Comparison of ENCODE assay signal across 9 cellular contexts in genomic region chr17:40510328-40510648, GRCh38. TPM values are rescaled to one million over a fixed set of nuclear protein-coding genes. Genes with fewer than 3 reads are reported as not detected.
DNase-seq lines count a peak whose midpoint lies in the region; ATAC-seq and TF ChIP-seq lines count a peak whose summit lies in the region.
"Had no signal": no experiment of that assay in that cellular context is flagged by ENCODE, and none has a peak within 500 bp of the region (broad histone marks: within the 10 kb centered on the region; RNA-seq: fewer than 3 reads in every experiment).

No MANE protein-coding gene starts in this region.

- H3K4me2 ChIP-seq in mammary epithelial cell (ENCODE audit: insufficient read depth, low read depth, low read length), result peak overlapping the region; percentile 77

- CTCF ChIA-PET in mammary epithelial cell (lab: Charles Lee; ENCODE audit: low non-redundant PET), result interaction anchor here (0.6 to 0.9 kb wide), 2 partner anchors 9 to 11 kb away, joined by 5 to 8 read pairs; partner anchors contain the start of gene TNS4

- TF ChIP-seq CTCF in C4-2B (conservative IDR thresholded peaks at IDR 0.05), result no peak
- no peak for TF ChIP-seq CTCF in mammary epithelial cell (conservative IDR thresholded peaks at IDR 0.05 in 1 of 2, IDR thresholded peaks at IDR 0.05 in 1 of 2; ENCODE audit: extremely low read depth in 1 of 2, insufficient read depth in 1 of 2, low read depth in 1 of 2, low read length in 2 of 2)
- no peak for TF ChIP-seq CTCF in mucosa of descending colon (IDR thresholded peaks at IDR 0.05)

- H2AFZ ChIP-seq in mammary epithelial cell (ENCODE audit: low read depth, low read length), result no peak overlapping the region

- H3K4me3 ChIP-seq in MG63 (no peak overlapping the region), mammary epithelial cell (replicated peaks in 1 of 3; ENCODE audit: insufficient read depth in 1 of 3, low read depth in 2 of 3, low read length in 3 of 3) (no peak overlapping the region), mucosa of descending colon (no peak overlapping the region)

- no peaks in the 10 kb centered on the region for H4K20me1 ChIP-seq in mammary epithelial cell (ENCODE audit: insufficient read depth, low read length)

- no peaks in the 10 kb centered on the region for H3K9me3 ChIP-seq in MG63
- no peaks in the 10 kb centered on the region for H3K9me3 ChIP-seq in mammary epithelial cell (replicated peaks; ENCODE audit: insufficient read depth, low read length)
- no peaks in the 10 kb centered on the region for H3K9me3 ChIP-seq in mucosa of descending colon

- in situ Hi-C loops in mammary epithelial cell (cut with MboI; ENCODE audit: low sequenced_read_pairs in 2 of 2), result no loop called here

- DNase-seq in MG63 (peak; percentile 87), mammary epithelial cell (peak; percentile 99), mucosa of descending colon (no peak), GOT3 (lab: John Stamatoyannopoulos, UW) (no peak), UCSD-AML1 (lab: John Stamatoyannopoulos, UW; ENCODE audit: unreplicated experiment) (no peak)
- DNase-seq in activated T-cell treated with anti-CD3 and anti-CD28 coated beads, Interleukin-2, amount 50 U/mL, for 48 hours, result no peak
- DNase-seq: NCI-H524 had no signal

- H3K9ac ChIP-seq in mammary epithelial cell (ENCODE audit: insufficient read depth, low read length), result peak overlapping the region; percentile 79

- H3K36me3 ChIP-seq in MG63, result no peaks in the 10 kb centered on the region
- H3K36me3 ChIP-seq in mammary epithelial cell (ENCODE audit: insufficient read depth, low read length), result no peaks in the 10 kb centered on the region
- no peaks in the 10 kb centered on the region for H3K36me3 ChIP-seq in mucosa of descending colon (ENCODE audit: low read depth)

- H3K79me2 ChIP-seq in mammary epithelial cell (ENCODE audit: insufficient read depth, low read length), result peaks cover 2% of the 10 kb centered on the region

- H3K27ac ChIP-seq in C4-2B, result peak overlapping the region; percentile 6; the same call in 1 of the 2 replicates
- H3K27ac ChIP-seq in mammary epithelial cell (ENCODE audit: insufficient read depth, low read depth, low read length), result peak overlapping the region; percentile 100

- dilution Hi-C loops in mammary epithelial cell (cut with HindIII; ENCODE audit: low sequenced_read_pairs), result no loop called here

- 2% methylated on average over 8 of the region's 8 CpGs for WGBS in mammary epithelial cell (ENCODE audit: low coverage, missing lambda C conversion rate)

- peak; percentile 17 for ATAC-seq in mucosa of descending colon
- ATAC-seq in GM18867 (IDR thresholded peaks at IDR 0.05; ENCODE audit: unreplicated experiment), result no peak

- no TSS peak for BruUV-seq in mammary epithelial cell (replicated peaks; lab: Mats Ljungman, UMichigan)

- H3K4me1 ChIP-seq in mammary epithelial cell (ENCODE audit: insufficient read depth, low read length) (peaks cover 30% of the 10 kb centered on the region), mucosa of descending colon (ENCODE audit: low read depth) (no peaks in the 10 kb centered on the region)

- intact Hi-C loops in mammary epithelial cell (cut with micrococcal nuclease) (loop anchor here (1.0 kb wide), 2 partner anchors 9 to 11 kb away; partner anchors contain the start of gene TNS4), mucosa of descending colon (cut with DNase I, micrococcal nuclease) (no loop called here)

- H3K27me3 ChIP-seq in MG63, result no peaks in the 10 kb centered on the region
- no peaks in the 10 kb centered on the region for H3K27me3 ChIP-seq in mammary epithelial cell (ENCODE audit: insufficient read depth, low read length)

RNA-seq across cellular contexts. Expression of gene TNS4, which starts 8.9 kb away (rescaled TPM):
- total RNA-seq in MG63 (2014; rRNA removed; shearing (Covaris generic); ENCODE audit: low replicate concordance), result not detected in 2 replicates
- total RNA-seq in mammary epithelial cell (100 to 1,000 TPM; 170 to 608 TPM), mucosa of descending colon (10 to 100 TPM in 1 of 3 donors, 1 to 10 TPM in 2; 3.0 to 13.1 (median 3.3) TPM)
- polyA plus RNA-seq in mammary epithelial cell, result 120 TPM
- polyA minus RNA-seq in mammary epithelial cell, result 1,186 TPM

RNA-seq across cellular contexts. Expression of gene CCR7, which starts 55.0 kb away (rescaled TPM):
- total RNA-seq in MG63 (2014; rRNA removed; shearing (Covaris generic); ENCODE audit: low replicate concordance), result not detected in 2 replicates
- total RNA-seq in mammary epithelial cell, result under 1 TPM in 1 of 2 donors, not detected in 1; 0.17 TPM
- polyA plus RNA-seq in mammary epithelial cell, result 0.20 TPM
- polyA minus RNA-seq in mammary epithelial cell, result not detected
- total RNA-seq in mucosa of descending colon, result 1 to 10 TPM in 1 of 3 donors, under 1 TPM in 2; 0.44 to 3.2 (median 0.87) TPM

Comparison
In these comparisons a context has a peak if more than half of its experiments do, and no peak if none do; other contexts are left out.
1. DNase-seq: peak in MG63 (single experiment) and mammary epithelial cell (single experiment); none in mucosa of descending colon (0 of 3), GOT3 (single experiment), UCSD-AML1 (single experiment) and activated T-cell treated with anti-CD3 and anti-CD28 coated beads, Interleukin-2, amount 50 U/mL, for 48 hours (0 of 2).
2. RNA of gene TNS4, which starts 8.9 kb away (total RNA-seq): 170 to 608 TPM in mammary epithelial cell; 3.0 to 13.1 TPM in mucosa of descending colon and not detected in MG63; every median in the first group is over 10 times any median in the second.